ENCODE assay signal across 28 cellular contexts in genomic region chr2:107990718-107991117, GRCh38. TPM values are rescaled to one million over a fixed set of nuclear protein-coding genes. Genes with fewer than 3 reads are reported as not detected.
"Had no signal": no experiment of that assay in that cellular context is flagged by ENCODE, and none has a peak within 500 bp of the region (broad histone marks: within the 10 kb centered on the region; RNA-seq: fewer than 3 reads in every experiment).

No MANE protein-coding gene starts in this region.

- H3K4me3 Mint-ChIP-seq: stimulated activated effector memory CD8-positive, alpha-beta T cell treated with anti-CD3 and anti-CD28 coated beads, Interleukin-12 subunit alpha, Interleukin-12 subunit beta, amount 100 ng/mL, for 72 hours; stimulated activated memory B cell treated with anti-CD40 and anti-IgM and Interleukin-4, amounts not matched to agents 10 μg/mL and 1 μg/mL and 100 μg/mL, for 72 hours; stimulated activated naive B cell treated with anti-CD40 and anti-IgM and Interleukin-4, amounts not matched to agents 10 μg/mL and 1 μg/mL and 100 μg/mL, for 72 hours; stimulated activated naive CD8-positive, alpha-beta T cell treated with anti-CD3 and anti-CD28 coated beads, Interleukin-15, amount 100 ng/mL, for 72 hours; stimulated activated naive CD8-positive, alpha-beta T cell treated with anti-CD3 and anti-CD28 coated beads, Interleukin-15, Interleukin-2, amounts not matched to agents 100 ng/mL and 50 ng/mL, for 24 hours; type B pancreatic cell had no signal

- H3K27me3 Mint-ChIP-seq: stimulated activated memory B cell treated with anti-CD40 and anti-IgM and Interleukin-4, amounts not matched to agents 10 μg/mL and 1 μg/mL and 100 μg/mL, for 72 hours had no signal

- H3K27ac ChIP-seq: stomach, suprapubic skin, testis, thoracic aorta, tibial artery, tibial nerve, transverse colon, upper lobe of left lung, upper lobe of right lung, uterus, vagina had no signal

- H3K9me3 ChIP-seq: stomach, suprapubic skin, testis, thoracic aorta, thyroid gland, tibial artery, tibial nerve, transverse colon, upper lobe of left lung, upper lobe of right lung, uterus, vagina had no signal

- H3K4me1 Mint-ChIP-seq: stimulated activated effector memory CD8-positive, alpha-beta T cell treated with anti-CD3 and anti-CD28 coated beads, Interleukin-12 subunit alpha, Interleukin-12 subunit beta, amount 100 ng/mL, for 72 hours; stimulated activated memory B cell treated with anti-CD40 and anti-IgM and Interleukin-4, amounts not matched to agents 10 μg/mL and 1 μg/mL and 100 μg/mL, for 72 hours; stimulated activated naive B cell treated with anti-CD40 and anti-IgM and Interleukin-4, amounts not matched to agents 10 μg/mL and 1 μg/mL and 100 μg/mL, for 72 hours; stimulated activated naive CD8-positive, alpha-beta T cell treated with anti-CD3 and anti-CD28 coated beads, Interleukin-15, amount 100 ng/mL, for 72 hours had no signal

- H3K36me3 Mint-ChIP-seq: stimulated activated effector memory CD8-positive, alpha-beta T cell treated with anti-CD3 and anti-CD28 coated beads, Interleukin-12 subunit alpha, Interleukin-12 subunit beta, amount 100 ng/mL, for 72 hours; stimulated activated memory B cell treated with anti-CD40 and anti-IgM and Interleukin-4, amounts not matched to agents 10 μg/mL and 1 μg/mL and 100 μg/mL, for 72 hours; stimulated activated naive B cell treated with anti-CD40 and anti-IgM and Interleukin-4, amounts not matched to agents 10 μg/mL and 1 μg/mL and 100 μg/mL, for 72 hours; type B pancreatic cell had no signal

- H3K4me1 ChIP-seq: testis, upper lobe of right lung, uterus had no signal

- H3K9me3 Mint-ChIP-seq: stimulated activated effector memory CD8-positive, alpha-beta T cell treated with anti-CD3 and anti-CD28 coated beads, Interleukin-12 subunit alpha, Interleukin-12 subunit beta, amount 100 ng/mL, for 72 hours; stimulated activated memory B cell treated with anti-CD40 and anti-IgM and Interleukin-4, amounts not matched to agents 10 μg/mL and 1 μg/mL and 100 μg/mL, for 72 hours; stimulated activated naive B cell treated with anti-CD40 and anti-IgM and Interleukin-4, amounts not matched to agents 10 μg/mL and 1 μg/mL and 100 μg/mL, for 72 hours; stimulated activated naive CD8-positive, alpha-beta T cell treated with anti-CD3 and anti-CD28 coated beads, Interleukin-15, amount 100 ng/mL, for 72 hours; type B pancreatic cell had no signal

- H3K27ac Mint-ChIP-seq: stimulated activated effector memory CD8-positive, alpha-beta T cell treated with anti-CD3 and anti-CD28 coated beads, Interleukin-12 subunit alpha, Interleukin-12 subunit beta, amount 100 ng/mL, for 72 hours; stimulated activated memory B cell treated with anti-CD40 and anti-IgM and Interleukin-4, amounts not matched to agents 10 μg/mL and 1 μg/mL and 100 μg/mL, for 72 hours; stimulated activated naive B cell treated with anti-CD40 and anti-IgM and Interleukin-4, amounts not matched to agents 10 μg/mL and 1 μg/mL and 100 μg/mL, for 72 hours; stimulated activated naive CD8-positive, alpha-beta T cell treated with anti-CD3 and anti-CD28 coated beads, Interleukin-15, amount 100 ng/mL, for 72 hours; stimulated activated naive CD8-positive, alpha-beta T cell treated with anti-CD3 and anti-CD28 coated beads, Interleukin-15, Interleukin-2, amounts not matched to agents 100 ng/mL and 50 ng/mL, for 24 hours; type B pancreatic cell had no signal

- H3K27me3 ChIP-seq: testis, thyroid gland, vagina had no signal

- ATAC-seq: stimulated activated effector memory CD8-positive, alpha-beta T cell treated with anti-CD3 and anti-CD28 coated beads, Interleukin-12 subunit alpha, Interleukin-12 subunit beta, amount 100 ng/mL, for 72 hours; stimulated activated memory B cell treated with anti-CD40 and anti-IgM and Interleukin-4, amounts not matched to agents 10 μg/mL and 1 μg/mL and 100 μg/mL, for 72 hours; stimulated activated naive B cell treated with anti-CD40 and anti-IgM and Interleukin-4, amounts not matched to agents 10 μg/mL and 1 μg/mL and 100 μg/mL, for 72 hours; stimulated activated naive CD8-positive, alpha-beta T cell treated with anti-CD3 and anti-CD28 coated beads, Interleukin-15, amount 100 ng/mL, for 72 hours; stimulated activated naive CD8-positive, alpha-beta T cell treated with anti-CD3 and anti-CD28 coated beads, Interleukin-15, Interleukin-2, amounts not matched to agents 100 U/mL and 50 U/mL, for 24 hours; upper lobe of right lung had no signal

- H3K36me3 ChIP-seq: stomach, suprapubic skin, thoracic aorta, thyroid gland, tibial artery, tibial nerve, transverse colon, upper lobe of left lung, upper lobe of right lung, uterus, vagina had no signal

- H3K4me3 ChIP-seq: stomach, suprapubic skin, testis, thoracic aorta, thyroid gland, tibial artery, tibial nerve, transverse colon, upper lobe of left lung, upper lobe of right lung, uterus, vagina had no signal

- DNase-seq: stimulated activated CD4-positive, alpha-beta T cell treated with anti-CD3 and anti-CD28 coated beads, Interleukin-2, amount 100 ng/mL, for 48 hours; stimulated activated CD4-positive, alpha-beta T cell treated with anti-CD3 and anti-CD28 coated beads, Interleukin-4, amount 100 ng/mL, for 1 hour; stimulated activated CD4-positive, alpha-beta T cell treated with anti-CD3 and anti-CD28 coated beads, Interleukin-4, amount 100 ng/mL, for 24 hours; stimulated activated CD4-positive, alpha-beta T cell treated with anti-CD3 and anti-CD28 coated beads, Interleukin-4, amount 100 ng/mL, for 4 hours; stimulated activated CD8-positive, alpha-beta memory T cell treated with anti-CD3 and anti-CD28 coated beads, Interleukin-4, amount 100 ng/mL, for 48 hours; stimulated activated naive B cell treated with anti-CD40 and anti-IgM and Interleukin-4, amounts not matched to agents 10 μg/mL and 1 μg/mL and 100 μg/mL, for 72 hours; stimulated activated naive CD4-positive, alpha-beta T cell; stimulated activated naive CD4-positive, alpha-beta T cell treated with Interleukin-2 at 50 U/mL for 16 hours; stimulated activated naive CD8-positive, alpha-beta T cell treated with anti-CD3 and anti-CD28 coated beads, Interleukin-15, amount 100 ng/mL, for 72 hours; stimulated activated naive CD8-positive, alpha-beta T cell treated with anti-CD3 and anti-CD28 coated beads, Interleukin-15, Interleukin-2, amounts not matched to agents 100 U/mL and 50 U/mL, for 24 hours; stomach; substantia nigra; testis; thyroid gland; tibial artery; transverse colon; trophoblast cell; upper lobe of left lung; upper lobe of right lung; uterus had no signal

RNA-seq across cellular contexts. Expression of gene SLC5A7, which starts 4.4 kb away (rescaled TPM):
- total RNA-seq: suprapubic skin had no signal
